Comparison of ENCODE assay signal across 10 cellular contexts in the genomic region with DNA sequence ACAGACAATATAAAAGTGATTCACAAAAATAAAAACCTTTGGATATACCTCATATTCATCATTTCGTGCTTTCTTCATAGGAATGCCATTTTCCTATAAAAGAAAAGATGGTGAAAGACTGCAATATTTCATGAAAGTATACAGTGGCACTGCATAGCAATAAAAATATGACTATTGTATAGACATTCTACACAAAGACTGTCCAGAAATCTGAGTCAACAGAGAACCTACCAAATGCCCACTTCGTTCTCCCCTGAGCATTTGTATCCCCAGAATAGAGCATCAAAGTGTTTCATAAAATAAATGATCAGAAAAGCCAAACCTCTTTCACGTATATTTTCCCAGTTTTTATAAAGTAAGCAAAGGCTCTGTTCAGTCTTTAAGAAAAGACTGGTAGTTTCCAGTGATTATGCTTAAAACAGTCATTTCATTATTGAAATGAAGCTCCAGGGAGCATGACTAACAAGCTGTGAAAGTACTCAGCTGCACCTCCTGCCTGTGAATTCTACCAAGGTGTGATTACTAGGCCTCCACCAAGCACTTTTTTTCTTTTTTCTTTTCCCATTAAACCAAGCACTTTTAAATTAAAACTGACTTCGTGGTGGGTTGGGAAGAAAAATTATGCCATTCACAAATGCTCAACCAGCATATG. TPM values are rescaled to one million over a fixed set of nuclear protein-coding genes. Genes with fewer than 3 reads are reported as not detected.
DNase-seq lines count a peak whose midpoint lies in the region; ATAC-seq and TF ChIP-seq lines count a peak whose summit lies in the region.
"Had no signal": no experiment of that assay in that cellular context is flagged by ENCODE, and none has a peak within 500 bp of the region (broad histone marks: within the 10 kb centered on the region; RNA-seq: fewer than 3 reads in every experiment).

No MANE protein-coding gene starts in this region.

- no peaks in the 10 kb centered on the region for H3K27me3 Mint-ChIP-seq in mesothelial cell of epicardium (ENCODE audit: low read depth)
- H3K27me3 Mint-ChIP-seq in Calu3 (ENCODE audit: unreplicated experiment), result no peaks in the 10 kb centered on the region

- intact Hi-C loops in Calu3 (cut with micrococcal nuclease; ENCODE audit: unreplicated experiment) (no loop called here), left ventricle myocardium superior (cut with micrococcal nuclease) (no loop called here)

- no TSS peak for BruUV-seq in Calu3 (replicated peaks; lab: Mats Ljungman, UMichigan)

- TF ChIP-seq CTCF in GM10266 (IDR thresholded peaks at IDR 0.05; ENCODE audit: control insufficient read depth, insufficient read depth, low read depth, missing control alignments) (no peak), mesothelial cell of epicardium (IDR thresholded peaks at IDR 0.05; ENCODE audit: unreplicated experiment) (no peak), Calu3 (IDR thresholded peaks at IDR 0.05; ENCODE audit: unreplicated experiment) (no peak)

- no peak overlapping the region for H3K27ac Mint-ChIP-seq in mesothelial cell of epicardium
- no peak overlapping the region for H3K27ac Mint-ChIP-seq in Calu3 (ENCODE audit: unreplicated experiment)

- CTCF ChIA-PET in Calu3 (lab: Charles Lee), result interaction anchor here (0.7 kb wide), 1 partner anchor 60 kb away, joined by 3 read pairs; no protein-coding TSS in a partner anchor

- H3K4me1 Mint-ChIP-seq in mesothelial cell of epicardium (no peaks in the 10 kb centered on the region), Calu3 (ENCODE audit: low read depth, unreplicated experiment) (no peaks in the 10 kb centered on the region)

- H3K4me3 Mint-ChIP-seq in mesothelial cell of epicardium (no peak overlapping the region), Calu3 (ENCODE audit: low read depth, unreplicated experiment) (no peak overlapping the region)

- ATAC-seq in GM18907 (IDR thresholded peaks at IDR 0.05; ENCODE audit: unreplicated experiment), result peak; percentile 87
- peak; percentile 94 for ATAC-seq in HG02759 (IDR thresholded peaks at IDR 0.05; ENCODE audit: unreplicated experiment)
- ATAC-seq in left ventricle myocardium superior, result no peak
- ATAC-seq: left cardiac atrium had no signal

- DNase-seq in GM10266 (ENCODE audit: extremely low spot score) (peak; percentile 23), RKO (ENCODE audit: low spot score) (peak; percentile 48), mesothelial cell of epicardium (ENCODE audit: low spot score in 2 of 2, unreplicated experiment in 2 of 2) (no peak), Calu3 (no peak), left ventricle myocardium superior (no peak), erythroblast (lab: John Stamatoyannopoulos, UW) (no peak)
- DNase-seq: left cardiac atrium, NCI-H526 treated with DMSO at 0.1 percent for 48 hours had no signal

- H3K36me3 Mint-ChIP-seq in mesothelial cell of epicardium (peaks cover 34% of the 10 kb centered on the region), Calu3 (ENCODE audit: insufficient read depth, unreplicated experiment) (peaks cover 9% of the 10 kb centered on the region)

- no peak for TF ChIP-seq POLR2A in erythroblast (IDR thresholded peaks at IDR 0.05; ENCODE audit: low read length)

- peaks cover 3% of the 10 kb centered on the region for H3K9me3 Mint-ChIP-seq in mesothelial cell of epicardium
- no peaks in the 10 kb centered on the region for H3K9me3 Mint-ChIP-seq in Calu3 (ENCODE audit: low read depth, unreplicated experiment)

RNA-seq across cellular contexts. Expression of gene PPA2, which starts 20.2 kb away (rescaled TPM):
- total RNA-seq in mesothelial cell of epicardium (83.4 to 91.2 TPM (median 85.7 TPM) in 3 replicates), Calu3 (2022) (83.6 and 86.6 TPM in 2 replicates), left ventricle myocardium superior (95.3 TPM)

Comparison
In these comparisons a context has a peak if more than half of its experiments do, and no peak if none do; other contexts are left out.
1. DNase-seq: peak in GM10266 (single experiment) and RKO (single experiment); none in mesothelial cell of epicardium (0 of 2), Calu3 (single experiment), left ventricle myocardium superior (single experiment) and erythroblast (0 of 2).